Comparison of ENCODE assay signal across 8 cellular contexts in genomic region chr13:49110122-49110831, GRCh38.
DNase-seq lines count a peak whose midpoint lies in the region; ATAC-seq and TF ChIP-seq lines count a peak whose summit lies in the region.

No MANE protein-coding gene starts in this region.

- H3K9me3 ChIP-seq in SU-DHL-6 (ENCODE audit: insufficient read depth, low read length) (no peaks in the 10 kb centered on the region), adipocyte (ENCODE audit: control insufficient read depth, low read length) (no peaks in the 10 kb centered on the region), heart right ventricle (no peaks in the 10 kb centered on the region), transverse colon (no peaks in the 10 kb centered on the region)

- H3K36me3 ChIP-seq in BJ (ENCODE audit: control insufficient read depth, insufficient read depth, low read length) (no peaks in the 10 kb centered on the region), SU-DHL-6 (ENCODE audit: low read length) (peaks cover 3% of the 10 kb centered on the region; the same call in 1 of the 2 replicates), adipocyte (ENCODE audit: control insufficient read depth, insufficient read depth, low read length, severe bottlenecking) (peaks cover 6% of the 10 kb centered on the region), heart right ventricle (peaks cover 0 to 9% (median under 1%) of the 10 kb centered on the region in 9 donors), transverse colon (no peaks in the 10 kb centered on the region)

- ATAC-seq in GM21381 (IDR thresholded peaks at IDR 0.05; ENCODE audit: unreplicated experiment) (peak; percentile 69), heart right ventricle (peak; percentile 60 to 94 (median 86))

- intact Hi-C loops in heart right ventricle (cut with DNase I) (loop anchor here in 1 of 10 donors (10.0 kb wide), 1 partner anchor 135 kb away; the partner anchor contains the start of gene FNDC3A), transverse colon (cut with DNase I; ENCODE audit: low total_unique reads) (no loop called here)

- H3K27ac ChIP-seq in SU-DHL-6 (ENCODE audit: low read depth, low read length) = peak overlapping the region; percentile 57; the same call in 1 of the 2 replicates
- peak overlapping the region in 9 of 10 donors; percentile 50 to 85 (median 57) for H3K27ac ChIP-seq in heart right ventricle
- peak overlapping the region; percentile 56 to 79 (median 68) for H3K27ac ChIP-seq in transverse colon

- TF ChIP-seq EP300 in transverse colon (IDR thresholded peaks at IDR 0.05; ENCODE audit: low read depth) = no peak

- no peaks in the 10 kb centered on the region for H3K9me2 ChIP-seq in SU-DHL-6 (replicated peaks; ENCODE audit: insufficient read depth, low read length)

- peak; percentile 38 for DNase-seq in BJ (ENCODE audit: low read depth)
- peak; percentile 93 for DNase-seq in NB4 (ENCODE audit: low read depth)
- DNase-seq in adipocyte (ENCODE audit: low read depth) = peak; percentile 95
- peak; percentile 64 to 84 for DNase-seq in heart right ventricle
- peak; percentile 96 for DNase-seq in pons (ENCODE audit: low spot score)
- peak; percentile 87 for DNase-seq in transverse colon

- CTCF ChIA-PET in BJ (lab: Yijun Ruan, JAX) = interaction anchor here (0.5 to 1.6 kb wide), 6 partner anchors 11 to 148 kb away, joined by 3 to 4 read pairs (median 3); no protein-coding TSS in a partner anchor

- H3K79me2 ChIP-seq in SU-DHL-6 (ENCODE audit: insufficient read depth, low read length) = peaks cover 49% of the 10 kb centered on the region

- in situ Hi-C loops in transverse colon (cut with MboI; ENCODE audit: low pct_ligation_motif_present in 1 of 4, low pct_unique_long_range_greater_than_20kb in 1 of 4, low sequenced_read_pairs in 3 of 4) = no loop called here

- H2AFZ ChIP-seq in SU-DHL-6 (ENCODE audit: low read depth, low read length, severe bottlenecking) = peak overlapping the region; percentile 89

- peaks cover 18% of the 10 kb centered on the region for H3F3A ChIP-seq in SU-DHL-6 (ENCODE audit: insufficient read depth)

- peak overlapping the region; percentile 54 for H3K4me3 ChIP-seq in BJ (ENCODE audit: low read depth, low read length)
- H3K4me3 ChIP-seq in NB4 (ENCODE audit: low read depth, low read length) = peak overlapping the region; percentile 88
- H3K4me3 ChIP-seq in SU-DHL-6 (ENCODE audit: insufficient read depth, low read length, poor library complexity, severe bottlenecking) = peak overlapping the region; percentile 99
- peak overlapping the region; percentile 91 for H3K4me3 ChIP-seq in adipocyte (ENCODE audit: low read length)
- H3K4me3 ChIP-seq in heart right ventricle = peak overlapping the region; percentile 41 to 70 (median 57)
- H3K4me3 ChIP-seq in transverse colon = peak overlapping the region; percentile 12 to 57 (median 47)

- peak overlapping the region; percentile 74 for H3K4me2 ChIP-seq in SU-DHL-6 (ENCODE audit: low read depth, low read length, poor library complexity, severe bottlenecking)

- no peaks in the 10 kb centered on the region for H4K20me1 ChIP-seq in SU-DHL-6 (ENCODE audit: low read depth, low read length)

- H3K4me1 ChIP-seq in adipocyte (ENCODE audit: control insufficient read depth, insufficient read depth, low read length) (peaks cover 37% of the 10 kb centered on the region), heart right ventricle (peaks cover 3 to 52% (median 36%) of the 10 kb centered on the region in 9 donors), transverse colon (peaks cover 16 to 40% (median 34%) of the 10 kb centered on the region in 4 donors)

- WGBS in heart right ventricle, 2 donors = 0% methylated on average over 16 of the region's 16 CpGs
- 1 to 2% methylated on average over 15 to 16 of the region's 16 CpGs for WGBS in transverse colon (ENCODE audit: low coverage in 1 of 2), 2 donors

- TF ChIP-seq POLR2A in NB4 (IDR thresholded peaks at IDR 0.05; ENCODE audit: extremely low read depth, insufficient read length) (peak; percentile 62), transverse colon (IDR thresholded peaks at IDR 0.05) (peak; percentile 29)

- H3K9ac ChIP-seq in SU-DHL-6 (ENCODE audit: low read length) = peak overlapping the region; percentile 75
- peak overlapping the region; percentile 90 for H3K9ac ChIP-seq in adipocyte (ENCODE audit: low read length)

- H3K27me3 ChIP-seq in BJ (ENCODE audit: control insufficient read depth, insufficient read depth, low read length) (no peaks in the 10 kb centered on the region), SU-DHL-6 (ENCODE audit: low read length) (no peaks in the 10 kb centered on the region), adipocyte (replicated peaks; ENCODE audit: control insufficient read depth, insufficient read depth, low read length) (no peaks in the 10 kb centered on the region), heart right ventricle (no peaks in the 10 kb centered on the region), transverse colon (no peaks in the 10 kb centered on the region)

- TF ChIP-seq CTCF in BJ (IDR thresholded peaks at IDR 0.05; ENCODE audit: insufficient read depth, low read depth, low read length) (no peak), NB4 (IDR thresholded peaks at IDR 0.05; ENCODE audit: low read depth, low read length) (no peak), SU-DHL-6 (IDR thresholded peaks at IDR 0.05; ENCODE audit: insufficient read depth, low read length, poor library complexity, severe bottlenecking) (no peak), heart right ventricle (IDR thresholded peaks at IDR 0.05) (no peak), transverse colon (IDR thresholded peaks at IDR 0.05) (peak in 1 of 5 experiments; percentile 17)

- POLR2A ChIA-PET in BJ (lab: Charles Lee) = interaction anchor here (0.6 kb wide), 1 partner anchor 314 kb away, joined by 9 read pairs; no protein-coding TSS in a partner anchor

Comparison
In these comparisons a context has a peak if more than half of its experiments do, and no peak if none do; other contexts are left out.
1. Peak in every context shown above with its lines: DNase-seq, ATAC-seq, H3K4me3 ChIP-seq and H3K27ac ChIP-seq.
2. DNase-seq: peak in every context shown above with its lines; median percentile 96 in pons; 95 in adipocyte; 93 in NB4; 87 in transverse colon; 74 in heart right ventricle; 38 in BJ.
3. H3K4me3 ChIP-seq: peak in every context shown above with its lines; median percentile 99 in SU-DHL-6; 91 in adipocyte; 88 in NB4; 57 in heart right ventricle; 54 in BJ; 47 in transverse colon.